In genomic region chr10:94403034-94403822, GRCh38 we compare ENCODE assay signal across 8 cellular contexts. TPM values are rescaled to one million over a fixed set of nuclear protein-coding genes. Genes with fewer than 3 reads are reported as not detected.
A peak's percentile ranks its signal among the peaks of the same experiment; 100 is the strongest.
DNase-seq lines count a peak whose midpoint lies in the region; TF ChIP-seq lines count a peak whose summit lies in the region.

No MANE protein-coding gene starts in this region.

- 0 to 2% (median 1%) methylated on average over 4 to 95 of the region's 95 CpGs for WGBS in spleen, 5 donors

- TF ChIP-seq CTCF in KMS-11 (conservative IDR thresholded peaks at IDR 0.05; ENCODE audit: low read depth, low read length) (no peak), choroid plexus epithelial cell (conservative IDR thresholded peaks at IDR 0.05; ENCODE audit: low read depth, low read length) (no peak), spleen (IDR thresholded peaks at IDR 0.05 in 8 of 11, conservative IDR thresholded peaks at IDR 0.05 in 3 of 11) (no peak)

- no peaks in the 10 kb centered on the region for H3K9me3 ChIP-seq in spleen

- H3K27me3 ChIP-seq in KMS-11 (ENCODE audit: insufficient read depth, low read depth), result no peaks in the 10 kb centered on the region
- H3K27me3 ChIP-seq in spleen (replicated peaks in 1 of 7), result peaks cover 0 to 61% (median 10%) of the 10 kb centered on the region in 7 donors

- peak overlapping the region; percentile 66 for H3K9ac ChIP-seq in KMS-11

- peak overlapping the region; percentile 84 for H2AFZ ChIP-seq in KMS-11 (ENCODE audit: low read depth)

- H3K36me3 ChIP-seq in KMS-11 (ENCODE audit: insufficient read depth), result no peaks in the 10 kb centered on the region
- no peaks in the 10 kb centered on the region for H3K36me3 ChIP-seq in spleen

- intact Hi-C loops in spleen (cut with DNase I; ENCODE audit: low total_unique reads), result no loop called here

- TF ChIP-seq POLR2A in spleen (IDR thresholded peaks at IDR 0.05), result peak in 2 of 3 donors; percentile 49 to 87

- H3K4me3 ChIP-seq in KMS-11 (IDR thresholded peaks at IDR 0.05; ENCODE audit: insufficient read depth, low read depth, low read length), result no peak overlapping the region
- peak overlapping the region; percentile 86 for H3K4me3 ChIP-seq in choroid plexus epithelial cell (ENCODE audit: low read depth, low read length)
- peak overlapping the region; percentile 55 to 85 (median 82) for H3K4me3 ChIP-seq in spleen

- H3K4me1 ChIP-seq in KMS-11 (ENCODE audit: low read depth, poor library complexity, severe bottlenecking), result peaks cover 26% of the 10 kb centered on the region
- H3K4me1 ChIP-seq in spleen, result peaks cover 0 to 45% (median 16%) of the 10 kb centered on the region in 6 donors

- H3K79me2 ChIP-seq in KMS-11 (ENCODE audit: insufficient read depth, low read depth), result peaks cover 45% of the 10 kb centered on the region

- H3K27ac ChIP-seq in KMS-11, result peak overlapping the region; percentile 82
- peak overlapping the region; percentile 77 to 96 (median 92) for H3K27ac ChIP-seq in spleen

- no peaks in the 10 kb centered on the region for H4K20me1 ChIP-seq in KMS-11 (ENCODE audit: insufficient read depth)

- peak overlapping the region; percentile 65 for H3K4me2 ChIP-seq in KMS-11

- peak; percentile 5 for DNase-seq in NCI-H1436 (lab: John Stamatoyannopoulos, UW)
- no peak for DNase-seq in NCI-H1436 treated with DMSO at 0.1 percent for 48 hours (lab: John Stamatoyannopoulos, UW)
- peak; percentile 57 for DNase-seq in H4 (ENCODE audit: low spot score)
- peak; percentile 91 for DNase-seq in SKM-1 treated with dmso at 0.1 percent for 144 hours (lab: John Stamatoyannopoulos, UW; ENCODE audit: unreplicated experiment)
- DNase-seq in choroid plexus epithelial cell (ENCODE audit: low read depth), result peak; percentile 76
- DNase-seq in kidney glomerular epithelial cell (lab: John Stamatoyannopoulos, UW), result peak; percentile 58
- peak; percentile 90 for DNase-seq in spleen

RNA-seq across cellular contexts. Expression of gene TBC1D12, which starts 0.9 kb away (rescaled TPM):
- total RNA-seq in H4 (2014; rRNA removed; shearing (Covaris generic)), result 4.1 and 4.9 TPM in 2 replicates
- total RNA-seq in spleen, result 10 to 100 TPM in 6 of 7 donors, 1 to 10 TPM in 1; 8.4 to 21.6 (median 15.8) TPM
- polyA plus RNA-seq in spleen, result 1 to 10 TPM; 6.6 to 9.0 (median 7.6) TPM

RNA-seq across cellular contexts. Expression of gene NOC3L, which starts 40.5 kb away (rescaled TPM):
- total RNA-seq in H4 (2014; rRNA removed; shearing (Covaris generic)), result 33.3 and 37.1 TPM in 2 replicates
- total RNA-seq in spleen, result 10 to 100 TPM; 21.7 to 29.6 (median 26.8) TPM
- polyA plus RNA-seq in spleen, result 10 to 100 TPM in 2 of 3 donors, 1 to 10 TPM in 1; 9.8 to 12.3 (median 11.0) TPM
